Comparison of ENCODE assay signal across 2 cellular contexts in the genomic region with DNA sequence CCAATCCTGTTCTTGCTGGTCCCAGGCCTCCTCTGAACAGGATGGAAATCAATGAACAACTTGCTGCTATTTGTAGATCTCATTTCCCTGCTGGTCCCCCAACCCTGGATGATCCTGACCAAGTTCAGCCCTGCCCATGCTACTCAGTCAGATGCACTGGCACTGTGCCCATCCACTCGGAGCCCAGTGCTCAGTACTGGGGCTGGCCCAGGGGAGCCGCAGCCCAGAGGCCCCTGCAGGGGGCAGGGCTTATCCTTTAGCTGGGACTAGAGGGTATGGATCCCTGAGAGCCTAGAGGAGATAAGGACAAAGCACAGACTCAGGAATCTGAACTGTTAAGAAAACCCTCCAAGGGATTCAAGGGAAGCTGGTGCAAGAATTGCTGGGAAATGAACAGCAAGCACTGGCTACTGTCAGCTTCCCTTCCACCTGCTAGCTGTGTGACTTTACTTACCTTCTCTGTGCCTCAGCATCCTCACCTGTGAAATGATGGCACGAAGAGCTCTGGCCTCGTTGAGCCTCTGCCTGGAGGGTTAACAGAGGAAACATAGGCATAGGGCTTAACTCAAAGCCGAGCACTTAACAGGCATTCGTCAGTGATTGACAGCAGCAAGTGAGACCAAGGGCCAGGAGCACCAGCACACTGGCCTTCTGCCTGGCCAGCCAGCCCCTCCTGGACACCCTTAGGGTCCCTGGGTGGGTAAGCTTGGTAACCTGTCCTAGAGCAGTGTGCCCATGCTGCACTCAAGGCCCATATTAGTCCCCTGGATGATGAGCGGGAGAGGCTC.
TF ChIP-seq lines count a peak whose summit lies in the region.

No MANE protein-coding gene starts in this region.

TF ChIP-seq in IMR-90, 13 proteins besides CTCF, POLR2A, EP300 and RAD21:
- no peak for TF ChIP-seq CHD1 (IDR thresholded peaks at IDR 0.05; ENCODE audit: low read depth, low read length)
- TF ChIP-seq, protein P1, sequence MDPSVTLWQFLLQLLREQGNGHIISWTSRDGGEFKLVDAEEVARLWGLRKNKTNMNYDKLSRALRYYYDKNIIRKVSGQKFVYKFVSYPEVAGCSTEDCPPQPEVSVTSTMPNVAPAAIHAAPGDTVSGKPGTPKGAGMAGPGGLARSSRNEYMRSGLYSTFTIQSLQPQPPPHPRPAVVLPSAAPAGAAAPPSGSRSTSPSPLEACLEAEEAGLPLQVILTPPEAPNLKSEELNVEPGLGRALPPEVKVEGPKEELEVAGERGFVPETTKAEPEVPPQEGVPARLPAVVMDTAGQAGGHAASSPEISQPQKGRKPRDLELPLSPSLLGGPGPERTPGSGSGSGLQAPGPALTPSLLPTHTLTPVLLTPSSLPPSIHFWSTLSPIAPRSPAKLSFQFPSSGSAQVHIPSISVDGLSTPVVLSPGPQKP (IDR thresholded peaks at IDR 0.05; ENCODE audit: borderline replicate concordance, low read depth, low read length): no peak
- TF ChIP-seq, protein P2, sequence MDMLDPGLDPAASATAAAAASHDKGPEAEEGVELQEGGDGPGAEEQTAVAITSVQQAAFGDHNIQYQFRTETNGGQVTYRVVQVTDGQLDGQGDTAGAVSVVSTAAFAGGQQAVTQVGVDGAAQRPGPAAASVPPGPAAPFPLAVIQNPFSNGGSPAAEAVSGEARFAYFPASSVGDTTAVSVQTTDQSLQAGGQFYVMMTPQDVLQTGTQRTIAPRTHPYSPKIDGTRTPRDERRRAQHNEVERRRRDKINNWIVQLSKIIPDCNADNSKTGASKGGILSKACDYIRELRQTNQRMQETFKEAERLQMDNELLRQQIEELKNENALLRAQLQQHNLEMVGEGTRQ (IDR thresholded peaks at IDR 0.05; ENCODE audit: low read depth, low read length): no peak
- TF ChIP-seq MAZ (IDR thresholded peaks at IDR 0.05; ENCODE audit: borderline replicate concordance, low read depth, low read length): no peak
- no peak for TF ChIP-seq FOS (IDR thresholded peaks at IDR 0.05; ENCODE audit: low read depth, low read length)
- no peak for TF ChIP-seq NFE2L2 (IDR thresholded peaks at IDR 0.05; ENCODE audit: low read depth, low read length)
- TF ChIP-seq BHLHE40 (IDR thresholded peaks at IDR 0.05; ENCODE audit: low read depth, low read length): no peak
- no peak for TF ChIP-seq MXI1 (IDR thresholded peaks at IDR 0.05; ENCODE audit: borderline replicate concordance, low read depth, low read length)
TF ChIP-seq in IMR-90: peak in this region for 0.

TF ChIP-seq in WTC11, 78 proteins besides CTCF, POLR2A, EP300 and RAD21:
- TF ChIP-seq ZNF232 (CRISPR knock-in tag; IDR thresholded peaks at IDR 0.05): no peak
- TF ChIP-seq, protein P3, sequence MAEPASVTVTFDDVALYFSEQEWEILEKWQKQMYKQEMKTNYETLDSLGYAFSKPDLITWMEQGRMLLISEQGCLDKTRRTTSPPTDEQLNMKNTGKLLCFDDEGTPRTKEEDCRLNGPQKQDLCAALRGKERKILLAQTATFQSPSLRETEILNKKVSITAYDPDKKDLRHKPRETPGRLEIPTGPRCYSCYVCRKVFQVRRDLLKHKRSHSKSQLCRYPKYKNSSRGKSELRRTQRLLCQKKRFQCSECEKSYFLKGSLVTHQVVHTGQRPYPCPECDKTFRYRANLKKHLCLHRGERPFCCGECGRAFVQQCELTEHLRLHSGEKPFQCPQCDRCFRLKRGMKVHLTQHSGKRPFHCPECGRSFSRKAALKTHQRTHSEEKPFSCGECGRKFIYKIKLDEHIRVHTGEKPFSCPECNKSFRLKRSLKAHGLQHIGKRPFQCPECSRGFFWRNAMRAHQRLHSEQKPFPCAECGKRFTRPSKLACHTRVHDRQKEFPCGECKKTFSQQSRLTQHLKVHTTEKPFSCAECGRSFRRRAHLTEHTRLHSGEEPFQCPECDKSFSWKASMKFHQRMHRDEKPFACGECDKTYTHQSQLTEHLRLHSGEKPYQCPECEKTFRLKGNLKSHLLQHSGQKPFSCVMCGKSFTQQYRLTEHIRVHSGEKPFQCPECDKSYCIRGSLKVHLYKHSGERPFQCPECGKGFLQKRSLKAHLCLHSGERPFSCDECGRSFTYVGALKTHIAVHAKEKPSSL (CRISPR knock-in tag; conservative IDR thresholded peaks at IDR 0.05): no peak
- TF ChIP-seq RORB (CRISPR knock-in tag; IDR thresholded peaks at IDR 0.05): no peak
- TF ChIP-seq GABPB1 (CRISPR knock-in tag; IDR thresholded peaks at IDR 0.05): no peak
- TF ChIP-seq CREB1 (CRISPR knock-in tag; IDR thresholded peaks at IDR 0.05): no peak
- no peak for TF ChIP-seq SP1 (CRISPR knock-in tag; conservative IDR thresholded peaks at IDR 0.05)
- TF ChIP-seq, protein P4, sequence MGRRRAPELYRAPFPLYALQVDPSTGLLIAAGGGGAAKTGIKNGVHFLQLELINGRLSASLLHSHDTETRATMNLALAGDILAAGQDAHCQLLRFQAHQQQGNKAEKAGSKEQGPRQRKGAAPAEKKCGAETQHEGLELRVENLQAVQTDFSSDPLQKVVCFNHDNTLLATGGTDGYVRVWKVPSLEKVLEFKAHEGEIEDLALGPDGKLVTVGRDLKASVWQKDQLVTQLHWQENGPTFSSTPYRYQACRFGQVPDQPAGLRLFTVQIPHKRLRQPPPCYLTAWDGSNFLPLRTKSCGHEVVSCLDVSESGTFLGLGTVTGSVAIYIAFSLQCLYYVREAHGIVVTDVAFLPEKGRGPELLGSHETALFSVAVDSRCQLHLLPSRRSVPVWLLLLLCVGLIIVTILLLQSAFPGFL (CRISPR knock-in tag; IDR thresholded peaks at IDR 0.05; ENCODE audit: borderline replicate concordance): no peak
- no peak for TF ChIP-seq ZNF416 (CRISPR knock-in tag; IDR thresholded peaks at IDR 0.05)
- TF ChIP-seq SMAD3 (CRISPR knock-in tag; IDR thresholded peaks at IDR 0.05; ENCODE audit: borderline replicate concordance): no peak
- no peak for TF ChIP-seq GTF2I (CRISPR knock-in tag; conservative IDR thresholded peaks at IDR 0.05)
- TF ChIP-seq, protein P5, sequence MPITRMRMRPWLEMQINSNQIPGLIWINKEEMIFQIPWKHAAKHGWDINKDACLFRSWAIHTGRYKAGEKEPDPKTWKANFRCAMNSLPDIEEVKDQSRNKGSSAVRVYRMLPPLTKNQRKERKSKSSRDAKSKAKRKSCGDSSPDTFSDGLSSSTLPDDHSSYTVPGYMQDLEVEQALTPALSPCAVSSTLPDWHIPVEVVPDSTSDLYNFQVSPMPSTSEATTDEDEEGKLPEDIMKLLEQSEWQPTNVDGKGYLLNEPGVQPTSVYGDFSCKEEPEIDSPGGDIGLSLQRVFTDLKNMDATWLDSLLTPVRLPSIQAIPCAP (CRISPR knock-in tag; IDR thresholded peaks at IDR 0.05): no peak
- TF ChIP-seq, protein P6, sequence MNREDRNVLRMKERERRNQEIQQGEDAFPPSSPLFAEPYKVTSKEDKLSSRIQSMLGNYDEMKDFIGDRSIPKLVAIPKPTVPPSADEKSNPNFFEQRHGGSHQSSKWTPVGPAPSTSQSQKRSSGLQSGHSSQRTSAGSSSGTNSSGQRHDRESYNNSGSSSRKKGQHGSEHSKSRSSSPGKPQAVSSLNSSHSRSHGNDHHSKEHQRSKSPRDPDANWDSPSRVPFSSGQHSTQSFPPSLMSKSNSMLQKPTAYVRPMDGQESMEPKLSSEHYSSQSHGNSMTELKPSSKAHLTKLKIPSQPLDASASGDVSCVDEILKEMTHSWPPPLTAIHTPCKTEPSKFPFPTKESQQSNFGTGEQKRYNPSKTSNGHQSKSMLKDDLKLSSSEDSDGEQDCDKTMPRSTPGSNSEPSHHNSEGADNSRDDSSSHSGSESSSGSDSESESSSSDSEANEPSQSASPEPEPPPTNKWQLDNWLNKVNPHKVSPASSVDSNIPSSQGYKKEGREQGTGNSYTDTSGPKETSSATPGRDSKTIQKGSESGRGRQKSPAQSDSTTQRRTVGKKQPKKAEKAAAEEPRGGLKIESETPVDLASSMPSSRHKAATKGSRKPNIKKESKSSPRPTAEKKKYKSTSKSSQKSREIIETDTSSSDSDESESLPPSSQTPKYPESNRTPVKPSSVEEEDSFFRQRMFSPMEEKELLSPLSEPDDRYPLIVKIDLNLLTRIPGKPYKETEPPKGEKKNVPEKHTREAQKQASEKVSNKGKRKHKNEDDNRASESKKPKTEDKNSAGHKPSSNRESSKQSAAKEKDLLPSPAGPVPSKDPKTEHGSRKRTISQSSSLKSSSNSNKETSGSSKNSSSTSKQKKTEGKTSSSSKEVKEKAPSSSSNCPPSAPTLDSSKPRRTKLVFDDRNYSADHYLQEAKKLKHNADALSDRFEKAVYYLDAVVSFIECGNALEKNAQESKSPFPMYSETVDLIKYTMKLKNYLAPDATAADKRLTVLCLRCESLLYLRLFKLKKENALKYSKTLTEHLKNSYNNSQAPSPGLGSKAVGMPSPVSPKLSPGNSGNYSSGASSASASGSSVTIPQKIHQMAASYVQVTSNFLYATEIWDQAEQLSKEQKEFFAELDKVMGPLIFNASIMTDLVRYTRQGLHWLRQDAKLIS (CRISPR knock-in tag; IDR thresholded peaks at IDR 0.05; ENCODE audit: borderline replicate concordance): no peak
- no peak for TF ChIP-seq TP53 (CRISPR knock-in tag; IDR thresholded peaks at IDR 0.05)
- no peak for TF ChIP-seq ZNF423 (CRISPR knock-in tag; IDR thresholded peaks at IDR 0.05)
- no peak for TF ChIP-seq IRF2 (CRISPR knock-in tag; IDR thresholded peaks at IDR 0.05; ENCODE audit: borderline replicate concordance, low read depth)
- no peak for TF ChIP-seq MYBL2 (CRISPR knock-in tag; IDR thresholded peaks at IDR 0.05)
- no peak for TF ChIP-seq ZNF121 (CRISPR knock-in tag; IDR thresholded peaks at IDR 0.05)
- TF ChIP-seq TEAD1 (CRISPR knock-in tag; IDR thresholded peaks at IDR 0.05): no peak
- TF ChIP-seq, protein P7, sequence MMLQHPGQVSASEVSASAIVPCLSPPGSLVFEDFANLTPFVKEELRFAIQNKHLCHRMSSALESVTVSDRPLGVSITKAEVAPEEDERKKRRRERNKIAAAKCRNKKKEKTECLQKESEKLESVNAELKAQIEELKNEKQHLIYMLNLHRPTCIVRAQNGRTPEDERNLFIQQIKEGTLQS (CRISPR knock-in tag; conservative IDR thresholded peaks at IDR 0.05): no peak
- TF ChIP-seq ZNF396 (CRISPR knock-in tag; IDR thresholded peaks at IDR 0.05; ENCODE audit: borderline replicate concordance): no peak
TF ChIP-seq in WTC11: peak in this region for 0.
